In the genomic region with DNA sequence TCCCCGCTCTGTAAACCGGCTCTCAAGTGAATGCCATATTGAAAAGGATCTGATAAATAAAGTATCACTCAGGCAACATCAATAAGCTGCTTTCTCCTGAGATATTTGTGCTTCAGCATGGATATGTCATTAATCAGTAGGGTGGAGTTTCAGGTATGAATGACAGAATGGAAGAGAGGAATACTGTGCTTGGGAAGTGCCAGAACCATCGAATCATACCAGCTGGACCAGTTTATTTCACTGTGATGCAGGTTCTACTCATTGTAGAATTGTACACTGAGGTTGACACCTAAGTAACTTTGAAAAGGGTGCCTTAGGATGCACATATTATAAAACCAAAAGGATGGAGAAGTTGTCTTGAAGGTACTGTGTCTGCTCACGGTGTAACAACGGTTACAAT, we compare ENCODE assay signal across 17 cellular contexts. TPM values are rescaled to one million over a fixed set of nuclear protein-coding genes. Genes with fewer than 3 reads are reported as not detected.
DNase-seq lines count a peak whose midpoint lies in the region; ATAC-seq and TF ChIP-seq lines count a peak whose summit lies in the region.
"Had no signal": no experiment of that assay in that cellular context is flagged by ENCODE, and none has a peak within 500 bp of the region (broad histone marks: within the 10 kb centered on the region; RNA-seq: fewer than 3 reads in every experiment).

No MANE protein-coding gene starts in this region.

- H3K79me2 ChIP-seq in mammary epithelial cell (ENCODE audit: insufficient read depth, low read length), result no peaks in the 10 kb centered on the region

- no peak overlapping the region for H3K27ac Mint-ChIP-seq in MCF 10A (ENCODE audit: low read depth, unreplicated experiment)
- H3K27ac Mint-ChIP-seq: B cell; CD4-positive, alpha-beta T cell; CD8-positive, alpha-beta T cell had no signal

- 86% methylated on average over 4 of the region's 5 CpGs for WGBS in mammary epithelial cell (ENCODE audit: low coverage, missing lambda C conversion rate)

- H3K9me3 ChIP-seq in mammary epithelial cell (replicated peaks; ENCODE audit: insufficient read depth, low read length), result no peaks in the 10 kb centered on the region
- H3K9me3 ChIP-seq: A549 had no signal

- H3K27me3 Mint-ChIP-seq in MCF 10A (ENCODE audit: insufficient read depth, unreplicated experiment), result no peaks in the 10 kb centered on the region
- H3K27me3 Mint-ChIP-seq: B cell; CD4-positive, alpha-beta T cell had no signal

- H4K20me1 ChIP-seq in mammary epithelial cell (ENCODE audit: insufficient read depth, low read length), result no peaks in the 10 kb centered on the region
- H4K20me1 ChIP-seq: BLaER1 treated with 17β-estradiol and CSF1 and Interleukin-3, amounts not matched to agents 10 nM and 100 nM had no signal

- BruUV-seq in mammary epithelial cell (replicated peaks; lab: Mats Ljungman, UMichigan), result no TSS peak
- BruUV-seq in MCF 10A (replicated peaks; lab: Mats Ljungman, UMichigan), result no TSS peak

- intact Hi-C loops in mammary epithelial cell (cut with micrococcal nuclease) (no loop called here), MCF 10A (cut with micrococcal nuclease) (no loop called here)

- H3K9me3 Mint-ChIP-seq in MCF 10A (ENCODE audit: unreplicated experiment), result no peaks in the 10 kb centered on the region

- no peak overlapping the region for H3K27ac ChIP-seq in mammary epithelial cell (ENCODE audit: insufficient read depth, low read depth, low read length)
- H3K27ac ChIP-seq: 22Rv1; A549; BLaER1 treated with 17β-estradiol and CSF1 and Interleukin-3, amounts not matched to agents 10 nM and 100 nM; C4-2B had no signal

- CTCF ChIA-PET in mammary epithelial cell (lab: Charles Lee; ENCODE audit: low non-redundant PET), result no interaction called here
- CTCF ChIA-PET in MCF 10A (lab: Yijun Ruan, JAX), result interaction anchor here (0.6 to 1.1 kb wide), 2 partner anchors 9 to 193 kb away, joined by 3 read pairs; no protein-coding TSS in a partner anchor

- no peaks in the 10 kb centered on the region for H3K27me3 ChIP-seq in mammary epithelial cell (ENCODE audit: insufficient read depth, low read length)
- H3K27me3 ChIP-seq: BLaER1 treated with 17β-estradiol and CSF1 and Interleukin-3, amounts not matched to agents 10 nM and 100 nM had no signal

- H3K36me3 Mint-ChIP-seq in MCF 10A (ENCODE audit: insufficient read depth, unreplicated experiment), result no peaks in the 10 kb centered on the region
- H3K36me3 Mint-ChIP-seq: CD8-positive, alpha-beta T cell had no signal

- H3K4me2 ChIP-seq in mammary epithelial cell (ENCODE audit: insufficient read depth, low read depth, low read length), result no peak overlapping the region
- H3K4me2 ChIP-seq: A549; BLaER1 treated with 17β-estradiol and CSF1 and Interleukin-3, amounts not matched to agents 10 nM and 100 nM had no signal

- ATAC-seq in left lobe of liver, result no peak
- ATAC-seq: A549; CD8-positive, alpha-beta T cell had no signal

- H3K4me1 ChIP-seq in mammary epithelial cell (ENCODE audit: insufficient read depth, low read length), result no peaks in the 10 kb centered on the region
- H3K4me1 ChIP-seq: A549; BLaER1 treated with 17β-estradiol and CSF1 and Interleukin-3, amounts not matched to agents 10 nM and 100 nM; Caco-2 had no signal

- H3K4me1 Mint-ChIP-seq in MCF 10A (ENCODE audit: insufficient read depth, unreplicated experiment), result peaks cover 4% of the 10 kb centered on the region

- in situ Hi-C loops in mammary epithelial cell (cut with MboI; ENCODE audit: low sequenced_read_pairs in 2 of 2), result loop anchor here in 1 of 2 donors (25.0 kb wide), 1 partner anchor 266 kb away; the partner anchor contains the start of gene NOL7

- POLR2A ChIA-PET in MCF 10A (lab: Yijun Ruan, JAX), result interaction anchor here (1.2 kb wide), 1 partner anchor 140 kb away, joined by 4 read pairs; no protein-coding TSS in a partner anchor

- dilution Hi-C loops in mammary epithelial cell (cut with HindIII; ENCODE audit: low sequenced_read_pairs), result no loop called here

- H3K4me3 ChIP-seq in mammary epithelial cell (replicated peaks in 1 of 3; ENCODE audit: insufficient read depth in 1 of 3, low read depth in 2 of 3, low read length in 3 of 3) (no peak overlapping the region), epithelial cell of esophagus (ENCODE audit: low read length) (no peak overlapping the region)
- H3K4me3 ChIP-seq: A549; BLaER1 treated with 17β-estradiol and CSF1 and Interleukin-3, amounts not matched to agents 10 nM and 100 nM had no signal

- H3K4me3 Mint-ChIP-seq in MCF 10A (ENCODE audit: unreplicated experiment), result no peak overlapping the region
- H3K4me3 Mint-ChIP-seq: B cell; CD4-positive, alpha-beta T cell; CD8-positive, alpha-beta T cell had no signal

- no peak overlapping the region for H3K9ac ChIP-seq in mammary epithelial cell (ENCODE audit: insufficient read depth, low read length)
- H3K9ac ChIP-seq: BLaER1 treated with 17β-estradiol and CSF1 and Interleukin-3, amounts not matched to agents 10 nM and 100 nM had no signal

- no peaks in the 10 kb centered on the region for H3K36me3 ChIP-seq in mammary epithelial cell (ENCODE audit: insufficient read depth, low read length)
- H3K36me3 ChIP-seq: BLaER1 treated with 17β-estradiol and CSF1 and Interleukin-3, amounts not matched to agents 10 nM and 100 nM had no signal

- DNase-seq in mammary epithelial cell (peak; percentile 36), MCF 10A (ENCODE audit: unreplicated experiment) (no peak), epithelial cell of esophagus (ENCODE audit: low read depth) (peak; percentile 76), SHP77 treated with DMSO at 0.1 percent for 48 hours (lab: John Stamatoyannopoulos, UW) (no peak), left lobe of liver (ENCODE audit: low spot score) (no peak)
- DNase-seq: AML-193; Caco-2; Calu3; CD4-positive, alpha-beta T cell; CD8-positive, alpha-beta T cell; DMS79 treated with DMSO at 0.1 percent for 48 hours; GF-D8 had no signal

- no peak overlapping the region for H2AFZ ChIP-seq in mammary epithelial cell (ENCODE audit: low read depth, low read length)

- no peak for TF ChIP-seq CTCF in mammary epithelial cell (conservative IDR thresholded peaks at IDR 0.05 in 1 of 2, IDR thresholded peaks at IDR 0.05 in 1 of 2; ENCODE audit: extremely low read depth in 1 of 2, insufficient read depth in 1 of 2, low read depth in 1 of 2, low read length in 2 of 2)
- TF ChIP-seq CTCF in MCF 10A (IDR thresholded peaks at IDR 0.05; ENCODE audit: unreplicated experiment), result no peak
- TF ChIP-seq CTCF in epithelial cell of esophagus (IDR thresholded peaks at IDR 0.05; ENCODE audit: insufficient read depth, low read depth, low read length, missing control alignments), result no peak

RNA-seq across cellular contexts. Expression of gene TBC1D7, which starts 17.9 kb away (rescaled TPM):
- total RNA-seq in mammary epithelial cell (10 to 100 TPM; 21.0 to 22.1 TPM), MCF 10A (2022) (19.5 and 28.5 TPM in 2 replicates), left lobe of liver (10.4 TPM)
- polyA plus RNA-seq in mammary epithelial cell, result 21.8 TPM
- polyA minus RNA-seq in mammary epithelial cell, result 30.2 TPM

Comparison
In these comparisons a context has a peak if more than half of its experiments do, and no peak if none do; other contexts are left out.
1. DNase-seq: peak in mammary epithelial cell (single experiment) and epithelial cell of esophagus (single experiment); none in MCF 10A (single experiment), SHP77 treated with DMSO at 0.1 percent for 48 hours (single experiment) and left lobe of liver (single experiment).